11 cellular contexts compared by ENCODE assay signal in genomic region chr15:82040862-82041261, GRCh38. TPM values are rescaled to one million over a fixed set of nuclear protein-coding genes. Genes with fewer than 3 reads are reported as not detected.
DNase-seq lines count a peak whose midpoint lies in the region; ATAC-seq, FAIRE-seq and TF ChIP-seq lines count a peak whose summit lies in the region.
"Had no signal": no experiment of that assay in that cellular context is flagged by ENCODE, and none has a peak within 500 bp of the region (broad histone marks: within the 10 kb centered on the region; RNA-seq: fewer than 3 reads in every experiment).

No MANE protein-coding gene starts in this region.

- H3K4me1 ChIP-seq in astrocyte (ENCODE audit: insufficient read depth, low read length): peaks cover 14% of the 10 kb centered on the region
- H3K4me1 ChIP-seq in gastrocnemius medialis: peaks cover 15 to 20% of the 10 kb centered on the region in 2 donors

- peaks cover 10% of the 10 kb centered on the region for H3K36me3 Mint-ChIP-seq in astrocyte (ENCODE audit: low read depth, unreplicated experiment)
- H3K36me3 Mint-ChIP-seq in neural crest cell (ENCODE audit: low read depth): peaks cover 19% of the 10 kb centered on the region
- H3K36me3 Mint-ChIP-seq: activated naive CD8-positive, alpha-beta T cell had no signal

- H3K27ac ChIP-seq in astrocyte (ENCODE audit: low read depth, low read length): no peak overlapping the region
- H3K27ac ChIP-seq in gastrocnemius medialis: no peak overlapping the region

- in situ Hi-C loops in gastrocnemius medialis (cut with MboI; ENCODE audit: low sequenced_read_pairs in 4 of 4): no loop called here

- H3K9me3 ChIP-seq in astrocyte (ENCODE audit: insufficient read depth, low read depth, low read length) (no peaks in the 10 kb centered on the region), gastrocnemius medialis (no peaks in the 10 kb centered on the region)

- TF ChIP-seq POLR2A in gastrocnemius medialis (IDR thresholded peaks at IDR 0.05): no peak

- H2AFZ ChIP-seq in astrocyte (ENCODE audit: low read depth, low read length): no peak overlapping the region

- H3K4me1 Mint-ChIP-seq in astrocyte (ENCODE audit: low read depth, unreplicated experiment) (peaks cover 15% of the 10 kb centered on the region), neural crest cell (peaks cover 37% of the 10 kb centered on the region)

- no peaks in the 10 kb centered on the region for H3K27me3 ChIP-seq in astrocyte (ENCODE audit: insufficient read depth, low read length)
- peaks cover 0 to 6% (median 0%) of the 10 kb centered on the region in 3 donors for H3K27me3 ChIP-seq in gastrocnemius medialis

- H3K4me2 ChIP-seq in astrocyte (ENCODE audit: low read length): no peak overlapping the region

- DNase-seq in HuH-7 (ENCODE audit: low spot score): peak; percentile 44
- peak; percentile 89 for DNase-seq in NCI-H2171 treated with DMSO at 0.1 percent for 48 hours (lab: John Stamatoyannopoulos, UW)
- no peak for DNase-seq in astrocyte (ENCODE audit: low read depth)
- no peak for DNase-seq in neural crest cell (ENCODE audit: low read depth, low spot score)
- no peak for DNase-seq in gastrocnemius medialis
- no peak for DNase-seq in activated CD4-positive, alpha-beta T cell treated with anti-CD3 and anti-CD28 coated beads, Interleukin-2, amount 50 U/mL, for 1 hour
- DNase-seq in activated naive CD4-positive, alpha-beta T cell treated with anti-CD3 and anti-CD28 coated beads, Interleukin-2, amount 50 U/mL, for 16 hours: no peak
- DNase-seq in AG08395 (ENCODE audit: low spot score): no peak

- H3K27ac Mint-ChIP-seq in astrocyte (ENCODE audit: unreplicated experiment) (peak overlapping the region; percentile 67), neural crest cell (ENCODE audit: unreplicated experiment) (no peak overlapping the region)
- H3K27ac Mint-ChIP-seq: activated naive CD8-positive, alpha-beta T cell; stimulated activated memory B cell treated with anti-CD40 and anti-IgM and Interleukin-4, amounts not matched to agents 10 μg/mL and 1 μg/mL and 100 μg/mL, for 72 hours had no signal

- H4K20me1 ChIP-seq in astrocyte (ENCODE audit: insufficient read depth, low read length): peaks cover 51% of the 10 kb centered on the region

- H3K9me3 Mint-ChIP-seq in astrocyte (ENCODE audit: unreplicated experiment) (no peaks in the 10 kb centered on the region), neural crest cell (no peaks in the 10 kb centered on the region)

- no peak overlapping the region for H3K4me3 ChIP-seq in astrocyte (ENCODE audit: insufficient read depth, low read depth, low read length)
- no peak overlapping the region for H3K4me3 ChIP-seq in gastrocnemius medialis

- H3K36me3 ChIP-seq in astrocyte (ENCODE audit: insufficient read depth, low read length) (peaks cover 14% of the 10 kb centered on the region), gastrocnemius medialis (no peaks in the 10 kb centered on the region)

- no peak overlapping the region for H3K9ac ChIP-seq in astrocyte (ENCODE audit: low read length)

- peaks cover 9% of the 10 kb centered on the region for H3K27me3 Mint-ChIP-seq in astrocyte (ENCODE audit: low read depth, unreplicated experiment)
- H3K27me3 Mint-ChIP-seq in neural crest cell (ENCODE audit: low read depth): peaks cover 7% of the 10 kb centered on the region
- H3K27me3 Mint-ChIP-seq: activated naive CD8-positive, alpha-beta T cell had no signal

- no peak for TF ChIP-seq CTCF in astrocyte (IDR thresholded peaks at IDR 0.05; ENCODE audit: insufficient read depth, low read depth, low read length)
- TF ChIP-seq CTCF in neural crest cell (conservative IDR thresholded peaks at IDR 0.05): no peak
- no peak for TF ChIP-seq CTCF in gastrocnemius medialis (IDR thresholded peaks at IDR 0.05 in 4 of 5, conservative IDR thresholded peaks at IDR 0.05 in 1 of 5)

- ATAC-seq in gastrocnemius medialis: no peak
- ATAC-seq: stimulated activated memory B cell treated with anti-CD40 and anti-IgM and Interleukin-4, amounts not matched to agents 10 μg/mL and 1 μg/mL and 100 μg/mL, for 72 hours had no signal

- FAIRE-seq in astrocyte (lab: Jason Lieb, UNC): no peak
- FAIRE-seq: keratinocyte had no signal

- H3K79me2 ChIP-seq in astrocyte (ENCODE audit: insufficient read depth, low read length): peaks cover 42% of the 10 kb centered on the region

- H3K4me3 Mint-ChIP-seq in astrocyte (ENCODE audit: unreplicated experiment) (no peak overlapping the region), neural crest cell (peak overlapping the region; percentile 79)
- H3K4me3 Mint-ChIP-seq: activated naive CD8-positive, alpha-beta T cell; stimulated activated memory B cell treated with anti-CD40 and anti-IgM and Interleukin-4, amounts not matched to agents 10 μg/mL and 1 μg/mL and 100 μg/mL, for 72 hours had no signal

- intact Hi-C loops in gastrocnemius medialis (cut with DNase I; ENCODE audit: low total_unique reads): loop anchor here (10.0 kb wide), 2 partner anchors 104 to 774 kb away; no protein-coding TSS in a partner anchor

RNA-seq across cellular contexts. Expression of gene MEX3B, which starts 5.0 kb away (rescaled TPM):
- 18.7 and 19.1 TPM in 2 replicates for total RNA-seq in astrocyte
- 49.5 and 51.7 TPM in 2 replicates for total RNA-seq in neural crest cell
- total RNA-seq in gastrocnemius medialis: 1 to 10 TPM; 1.3 to 2.4 (median 1.4) TPM

Comparison
In these comparisons a context has a peak if more than half of its experiments do, and no peak if none do; other contexts are left out.
1. DNase-seq: peak in HuH-7 (single experiment) and NCI-H2171 treated with DMSO at 0.1 percent for 48 hours (single experiment); none in astrocyte (single experiment), neural crest cell (single experiment), gastrocnemius medialis (0 of 2), activated CD4-positive, alpha-beta T cell treated with anti-CD3 and anti-CD28 coated beads, Interleukin-2, amount 50 U/mL, for 1 hour (single experiment), activated naive CD4-positive, alpha-beta T cell treated with anti-CD3 and anti-CD28 coated beads, Interleukin-2, amount 50 U/mL, for 16 hours (single experiment) and AG08395 (single experiment).